ENCODE assay signal across 16 cellular contexts in genomic region chr10:89274928-89275327, GRCh38. TPM values are rescaled to one million over a fixed set of nuclear protein-coding genes. Genes with fewer than 3 reads are reported as not detected.
DNase-seq lines count a peak whose midpoint lies in the region; ATAC-seq and TF ChIP-seq lines count a peak whose summit lies in the region.
"Had no signal": no experiment of that assay in that cellular context is flagged by ENCODE, and none has a peak within 500 bp of the region (broad histone marks: within the 10 kb centered on the region; RNA-seq: fewer than 3 reads in every experiment).

No MANE protein-coding gene starts in this region.

- H3K27ac ChIP-seq in trophoblast cell (ENCODE audit: low read depth, low read length): no peak overlapping the region
- H3K27ac ChIP-seq: Peyer's patch had no signal

- H3K4ac ChIP-seq in trophoblast cell (ENCODE audit: low read depth, low read length): no peak overlapping the region

- CTCF ChIA-PET in Calu3 (lab: Charles Lee): interaction anchor here (1.1 kb wide), 1 partner anchor 10 kb away, joined by 4 read pairs; no protein-coding TSS in a partner anchor

- H3K36me3 Mint-ChIP-seq in Calu3 (ENCODE audit: insufficient read depth, unreplicated experiment): peaks cover 5% of the 10 kb centered on the region
- H3K36me3 Mint-ChIP-seq: activated naive CD8-positive, alpha-beta T cell treated with anti-CD3 and anti-CD28 coated beads, Interleukin-2, amount 10 ng/mL, durations not matched to agents 7 days and 5 days had no signal

- H3K4me3 ChIP-seq in fibroblast of mammary gland (ENCODE audit: control insufficient read depth, low read depth, low read length) (no peak overlapping the region), trophoblast cell (ENCODE audit: low read depth, low read length) (no peak overlapping the region)
- H3K4me3 ChIP-seq: coronary artery, Peyer's patch, skin epidermis, stomach had no signal

- H3K23ac ChIP-seq in trophoblast cell (ENCODE audit: low read length): no peak overlapping the region

- no peak overlapping the region for H3K14ac ChIP-seq in trophoblast cell (ENCODE audit: low read length)

- ATAC-seq in HG02884 (IDR thresholded peaks at IDR 0.05; ENCODE audit: unreplicated experiment): no peak

- H3K79me1 ChIP-seq in trophoblast cell (ENCODE audit: low read length): peaks cover 3% of the 10 kb centered on the region

- H4K91ac ChIP-seq in trophoblast cell (ENCODE audit: low read depth, low read length): no peak overlapping the region

- no peak overlapping the region for H3K18ac ChIP-seq in trophoblast cell (ENCODE audit: low read length)

- H2BK120ac ChIP-seq in trophoblast cell (ENCODE audit: insufficient read depth, low read length, poor library complexity): no peak overlapping the region

- no peaks in the 10 kb centered on the region for H3K9me3 Mint-ChIP-seq in Calu3 (ENCODE audit: low read depth, unreplicated experiment)
- H3K9me3 Mint-ChIP-seq: activated B cell treated with CpG ODN at 0.5 μM for 24 hours had no signal

- peak overlapping the region; percentile 87 for H3K27ac Mint-ChIP-seq in Calu3 (ENCODE audit: unreplicated experiment)
- H3K27ac Mint-ChIP-seq: activated B cell treated with CpG ODN at 0.5 μM for 24 hours; activated naive CD8-positive, alpha-beta T cell treated with anti-CD3 and anti-CD28 coated beads, Interleukin-2, amount 10 ng/mL, durations not matched to agents 7 days and 5 days had no signal

- intact Hi-C loops in Calu3 (cut with micrococcal nuclease; ENCODE audit: unreplicated experiment): no loop called here

- no peak overlapping the region for H2BK5ac ChIP-seq in trophoblast cell (ENCODE audit: low read depth, low read length, poor library complexity)

- WGBS in trophoblast cell (ENCODE audit: extremely low coverage, insufficient coverage, insufficient read length): no CpG with 5 or more reads among the region's 3 CpGs

- H3K4me1 Mint-ChIP-seq in Calu3 (ENCODE audit: low read depth, unreplicated experiment): peaks cover 66% of the 10 kb centered on the region
- H3K4me1 Mint-ChIP-seq: activated B cell treated with CpG ODN at 0.5 μM for 24 hours had no signal

- H4K12ac ChIP-seq in trophoblast cell (ENCODE audit: low read depth, low read length): no peak overlapping the region

- H3K79me2 ChIP-seq in trophoblast cell (ENCODE audit: control insufficient read depth, insufficient read depth, low read length, poor library complexity): no peaks in the 10 kb centered on the region

- H3K27me3 ChIP-seq in trophoblast cell (ENCODE audit: insufficient read depth, low read length): no peaks in the 10 kb centered on the region
- H3K27me3 ChIP-seq: Peyer's patch, stomach had no signal

- no peaks in the 10 kb centered on the region for H3K27me3 Mint-ChIP-seq in Calu3 (ENCODE audit: unreplicated experiment)

- no peak overlapping the region for H4K8ac ChIP-seq in trophoblast cell (ENCODE audit: low read depth, low read length)

- no peak overlapping the region for H2AK5ac ChIP-seq in trophoblast cell (ENCODE audit: low read length)

- H3K4me3 Mint-ChIP-seq in Calu3 (ENCODE audit: low read depth, unreplicated experiment): no peak overlapping the region
- H3K4me3 Mint-ChIP-seq: activated B cell treated with CpG ODN at 0.5 μM for 24 hours; activated naive CD8-positive, alpha-beta T cell treated with anti-CD3 and anti-CD28 coated beads, Interleukin-2, amount 10 ng/mL, durations not matched to agents 7 days and 5 days had no signal

- no peak overlapping the region for H3K9ac ChIP-seq in trophoblast cell (ENCODE audit: low read length)

- H2AFZ ChIP-seq in trophoblast cell (ENCODE audit: insufficient read depth, low read length, poor library complexity): no peak overlapping the region

- peaks cover 3% of the 10 kb centered on the region in 2 experiments for H3K4me1 ChIP-seq in trophoblast cell (ENCODE audit: control insufficient read depth in 1 of 2, insufficient read depth in 2 of 2, low read length in 2 of 2)

- BruUV-seq in Calu3 (replicated peaks; lab: Mats Ljungman, UMichigan): no TSS peak

- no peak overlapping the region for H2BK12ac ChIP-seq in trophoblast cell (ENCODE audit: low read length)

- TF ChIP-seq CTCF in Calu3 (IDR thresholded peaks at IDR 0.05; ENCODE audit: unreplicated experiment): no peak
- no peak for TF ChIP-seq CTCF in fibroblast of mammary gland (conservative IDR thresholded peaks at IDR 0.05; ENCODE audit: control insufficient read depth, insufficient read depth, low read depth, low read length)

- no peak for DNase-seq in Calu3
- DNase-seq in amniotic epithelial cell (ENCODE audit: low read depth): peak; percentile 82
- DNase-seq in fibroblast of mammary gland (ENCODE audit: low read depth): peak; percentile 64
- DNase-seq in trophoblast cell: peak; percentile 25 to 57
- DNase-seq in NCI-H69 (lab: John Stamatoyannopoulos, UW): no peak
- DNase-seq in UCSD-AML1 (lab: John Stamatoyannopoulos, UW; ENCODE audit: unreplicated experiment): no peak
- no peak for DNase-seq in middle frontal gyrus (ENCODE audit: extremely low spot score, low spot score)
- DNase-seq: activated B cell treated with CpG ODN at 0.5 μM for 24 hours; activated naive CD8-positive, alpha-beta T cell treated with anti-CD3 and anti-CD28 coated beads, Interleukin-2, amount 10 ng/mL, durations not matched to agents 7 days and 5 days; Karpas-422; NCI-H1694; Peyer's patch; stomach had no signal

- H3K36me3 ChIP-seq in trophoblast cell (ENCODE audit: control insufficient read depth in 1 of 2, insufficient read depth in 2 of 2, low read length in 2 of 2): no peaks in the 10 kb centered on the region
- H3K36me3 ChIP-seq: Peyer's patch, stomach had no signal

- H3K4me2 ChIP-seq in trophoblast cell (ENCODE audit: low read length): no peak overlapping the region

- no peaks in the 10 kb centered on the region for H3K9me3 ChIP-seq in trophoblast cell (ENCODE audit: insufficient read depth, low read depth, low read length)
- H3K9me3 ChIP-seq: Peyer's patch, stomach had no signal

RNA-seq across cellular contexts. Expression of gene LIPA, which starts 23.4 kb away (rescaled TPM):
- 66.7 and 127 TPM in 2 replicates for total RNA-seq in Calu3 (2022)
- polyA plus RNA-seq in trophoblast cell (2013): 27.3 and 27.4 TPM in 2 replicates

RNA-seq across cellular contexts. Expression of gene IFIT2, which starts 26.9 kb away (rescaled TPM):
- 40.8 and 139 TPM in 2 replicates for total RNA-seq in Calu3 (2022)
- polyA plus RNA-seq in trophoblast cell (2013): 0.05 and 0.06 TPM in 2 replicates

RNA-seq across cellular contexts. Expression of gene IFIT3, which starts 52.9 kb away (rescaled TPM):
- total RNA-seq in Calu3 (2022): 45.2 and 153 TPM in 2 replicates
- 0.11 and 0.14 TPM in 2 replicates for polyA plus RNA-seq in trophoblast cell (2013)

Comparison
In these comparisons a context has a peak if more than half of its experiments do, and no peak if none do; other contexts are left out.
1. DNase-seq: peak in amniotic epithelial cell (single experiment), fibroblast of mammary gland (single experiment) and trophoblast cell (2 of 2); none in Calu3 (single experiment), NCI-H69 (single experiment), UCSD-AML1 (single experiment) and middle frontal gyrus (single experiment).